8 cellular contexts compared by ENCODE assay signal in the genomic region with DNA sequence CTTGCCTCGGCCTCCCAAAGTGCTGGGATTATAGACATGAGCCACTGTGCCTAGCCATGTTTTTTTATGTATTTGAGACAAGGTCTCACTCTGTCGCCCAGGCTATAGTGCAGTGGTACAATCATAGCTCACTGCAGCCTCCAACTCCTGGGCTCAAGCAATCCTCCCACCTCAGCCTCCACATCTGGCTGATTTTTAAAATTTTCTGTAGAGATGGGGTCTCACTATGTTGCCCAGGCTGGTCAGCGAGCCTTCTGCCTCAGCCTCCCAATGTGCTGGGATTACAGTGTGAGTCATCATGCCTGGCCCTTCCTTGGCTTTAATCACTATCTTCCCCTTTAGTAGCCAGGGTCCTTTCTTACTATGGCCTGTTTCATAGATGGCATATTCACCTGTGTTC. TPM values are rescaled to one million over a fixed set of nuclear protein-coding genes. Genes with fewer than 3 reads are reported as not detected.
"Had no signal": no experiment of that assay in that cellular context is flagged by ENCODE, and none has a peak within 500 bp of the region (broad histone marks: within the 10 kb centered on the region; RNA-seq: fewer than 3 reads in every experiment).

No MANE protein-coding gene starts in this region.

RNA-seq across cellular contexts. Expression of a gene that starts 27.3 kb away (rescaled TPM):
- total RNA-seq: left cardiac atrium, left ventricle myocardium superior, lung microvascular endothelial cell, mesenteric fat pad, osteoblast, smooth muscle cell, thoracic aorta had no signal
- polyA plus RNA-seq: naive thymus-derived CD8-positive, alpha-beta T cell; smooth muscle cell had no signal
